9 cellular contexts compared by ENCODE assay signal in the genomic region with DNA sequence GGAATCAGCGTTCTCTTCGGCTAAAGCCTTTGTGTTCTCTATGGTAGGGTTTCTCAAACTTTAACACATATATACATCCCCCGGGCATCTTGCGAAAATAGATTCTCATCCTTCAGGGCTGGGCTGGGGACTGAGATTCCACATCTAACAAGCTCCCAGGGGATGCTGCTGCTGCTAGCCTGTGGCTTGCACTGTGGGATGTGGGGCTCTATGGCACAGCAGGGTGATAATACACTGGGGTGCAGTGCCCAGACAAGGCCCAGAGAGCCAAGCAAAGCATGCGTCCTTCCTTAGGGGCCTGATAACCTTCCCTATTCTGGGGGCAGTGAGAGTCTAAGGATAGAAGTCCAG.
A peak's percentile ranks its signal among the peaks of the same experiment; 100 is the strongest.
DNase-seq lines count a peak whose midpoint lies in the region; ATAC-seq and TF ChIP-seq lines count a peak whose summit lies in the region.
"Had no signal": no experiment of that assay in that cellular context is flagged by ENCODE, and none has a peak within 500 bp of the region (broad histone marks: within the 10 kb centered on the region; RNA-seq: fewer than 3 reads in every experiment).

No MANE protein-coding gene starts in this region.

- H3K4me1 Mint-ChIP-seq in MCF 10A (ENCODE audit: insufficient read depth, unreplicated experiment): no peaks in the 10 kb centered on the region

- no peak overlapping the region for H3K9ac ChIP-seq in KMS-11
- H3K9ac ChIP-seq in GM23248: no peak overlapping the region

- H3K9me3 Mint-ChIP-seq in MCF 10A (ENCODE audit: unreplicated experiment): no peaks in the 10 kb centered on the region
- H3K9me3 Mint-ChIP-seq: type B pancreatic cell had no signal

- 0 out of 2 replicates have a peak, but pooled peaks cover 2% of the 10 kb centered on the region for H3K27me3 ChIP-seq in DOHH2 (ENCODE audit: control insufficient read depth, low read length)
- no peaks in the 10 kb centered on the region for H3K27me3 ChIP-seq in KMS-11 (ENCODE audit: insufficient read depth, low read depth)
- peaks cover 35% of the 10 kb centered on the region for H3K27me3 ChIP-seq in GM23248 (replicated peaks; ENCODE audit: insufficient read depth)

- H4K20me1 ChIP-seq in DOHH2 (ENCODE audit: control insufficient read depth, insufficient read depth, low read depth, low read length): no peaks in the 10 kb centered on the region
- H4K20me1 ChIP-seq in KMS-11 (ENCODE audit: insufficient read depth): no peaks in the 10 kb centered on the region
- no peaks in the 10 kb centered on the region for H4K20me1 ChIP-seq in GM23248 (ENCODE audit: insufficient read depth)

- WGBS in GM23248 (ENCODE audit: low coverage in 1 of 2, low lambda C conversion rate in 2 of 2, missing lambda C conversion rate in 2 of 2), 2 experiments: 59 to 73% methylated on average over 5 of the region's 5 CpGs

- H3K4me3 ChIP-seq in DOHH2 (ENCODE audit: low read length) (peak overlapping the region; percentile 22), KMS-11 (IDR thresholded peaks at IDR 0.05; ENCODE audit: insufficient read depth, low read depth, low read length) (no peak overlapping the region), GM23248 (no peak overlapping the region)

- H3K9me2 ChIP-seq in DOHH2 (replicated peaks; ENCODE audit: control insufficient read depth, low read length): no peaks in the 10 kb centered on the region
- H3K9me2 ChIP-seq in GM23248 (ENCODE audit: insufficient read depth): no peaks in the 10 kb centered on the region

- ATAC-seq in GM19452 (IDR thresholded peaks at IDR 0.05; ENCODE audit: unreplicated experiment): peak; percentile 21
- ATAC-seq in HG02870 (IDR thresholded peaks at IDR 0.05; ENCODE audit: unreplicated experiment): peak; percentile 15
- ATAC-seq in GM21423 (IDR thresholded peaks at IDR 0.05; ENCODE audit: unreplicated experiment): no peak

- intact Hi-C loops in MCF 10A (cut with micrococcal nuclease): loop anchor here (10.0 kb wide), 2 partner anchors 1058 to 1928 kb away; a partner anchor contains a TSS

- TF ChIP-seq CTCF in DOHH2 (IDR thresholded peaks at IDR 0.05; ENCODE audit: low read depth, low read length, poor library complexity, severe bottlenecking): no peak
- no peak for TF ChIP-seq CTCF in KMS-11 (conservative IDR thresholded peaks at IDR 0.05; ENCODE audit: low read depth, low read length)
- TF ChIP-seq CTCF in MCF 10A (IDR thresholded peaks at IDR 0.05; ENCODE audit: unreplicated experiment): no peak

- H3K36me3 Mint-ChIP-seq in MCF 10A (ENCODE audit: insufficient read depth, unreplicated experiment): no peaks in the 10 kb centered on the region
- H3K36me3 Mint-ChIP-seq: type B pancreatic cell had no signal

- H3K4me3 Mint-ChIP-seq in MCF 10A (ENCODE audit: unreplicated experiment): no peak overlapping the region
- H3K4me3 Mint-ChIP-seq: type B pancreatic cell had no signal

- H2AFZ ChIP-seq in KMS-11 (ENCODE audit: low read depth): no peak overlapping the region
- H2AFZ ChIP-seq in GM23248: no peak overlapping the region

- POLR2A ChIA-PET in MCF 10A (lab: Yijun Ruan, JAX): interaction anchor here (0.9 to 1.0 kb wide), 2 partner anchors 208 to 818 kb away, joined by 3 to 4 read pairs; a partner anchor contains a TSS

- H3K27ac ChIP-seq in DOHH2 (ENCODE audit: low read depth, low read length) (0 out of 2 replicates have a peak overlapping the region, but pooled peaks have one; percentile 13), KMS-11 (peak overlapping the region; percentile 30; the same call in 1 of the 2 replicates), GM23248 (no peak overlapping the region)

- H3F3A ChIP-seq in DOHH2 (ENCODE audit: control insufficient read depth, insufficient read depth) (no peaks in the 10 kb centered on the region), GM23248 (ENCODE audit: insufficient read depth) (no peaks in the 10 kb centered on the region)

- H3K27ac Mint-ChIP-seq in MCF 10A (ENCODE audit: low read depth, unreplicated experiment): no peak overlapping the region
- H3K27ac Mint-ChIP-seq: type B pancreatic cell had no signal

- DNase-seq in GM23248: no peak
- DNase-seq in activated CD8-positive, alpha-beta memory T cell treated with anti-CD3 and anti-CD28 coated beads, Interleukin-2, amount 50 U/mL, for 4 hours: no peak
- DNase-seq in MCF 10A (ENCODE audit: unreplicated experiment): no peak

- H3K79me2 ChIP-seq in DOHH2 (ENCODE audit: control insufficient read depth, low read length): no peaks in the 10 kb centered on the region
- H3K79me2 ChIP-seq in KMS-11 (ENCODE audit: insufficient read depth, low read depth): no peaks in the 10 kb centered on the region
- H3K79me2 ChIP-seq in GM23248 (ENCODE audit: insufficient read depth): no peaks in the 10 kb centered on the region

- H3K4me2 ChIP-seq in DOHH2 (ENCODE audit: low read length) (peak overlapping the region; percentile 57), KMS-11 (peak overlapping the region; percentile 53), GM23248 (ENCODE audit: unreplicated experiment) (no peak overlapping the region)

- BruUV-seq in MCF 10A (replicated peaks; lab: Mats Ljungman, UMichigan): no TSS peak

- H3K36me3 ChIP-seq in DOHH2 (ENCODE audit: control insufficient read depth, low read length) (no peaks in the 10 kb centered on the region), KMS-11 (ENCODE audit: insufficient read depth) (no peaks in the 10 kb centered on the region), GM23248 (ENCODE audit: low read depth) (no peaks in the 10 kb centered on the region)

- CTCF ChIA-PET in MCF 10A (lab: Yijun Ruan, JAX): interaction anchor here (0.6 to 12.6 kb wide), 57 partner anchors 7 to 1930 kb away, joined by 3 to 748 read pairs (median 5); no protein-coding TSS in a partner anchor

- in situ Hi-C loops in GM23248 (cut with MboI): loop anchor here (25.0 kb wide), 1 partner anchor 854 kb away; no protein-coding TSS in a partner anchor

- no peaks in the 10 kb centered on the region; the same call in 1 of the 2 replicates for H3K9me3 ChIP-seq in DOHH2 (ENCODE audit: control insufficient read depth, insufficient read depth, low read length)
- no peaks in the 10 kb centered on the region for H3K9me3 ChIP-seq in GM23248 (ENCODE audit: low read depth)

- H3K27me3 Mint-ChIP-seq in MCF 10A (ENCODE audit: insufficient read depth, unreplicated experiment): peaks cover 28% of the 10 kb centered on the region

- peaks cover 20% of the 10 kb centered on the region for H3K4me1 ChIP-seq in DOHH2 (ENCODE audit: control insufficient read depth, low read length)
- peaks cover 25% of the 10 kb centered on the region for H3K4me1 ChIP-seq in KMS-11 (ENCODE audit: low read depth, poor library complexity, severe bottlenecking)
- H3K4me1 ChIP-seq in GM23248 (ENCODE audit: insufficient read depth): no peaks in the 10 kb centered on the region
